8 cellular contexts compared by ENCODE assay signal in the genomic region with DNA sequence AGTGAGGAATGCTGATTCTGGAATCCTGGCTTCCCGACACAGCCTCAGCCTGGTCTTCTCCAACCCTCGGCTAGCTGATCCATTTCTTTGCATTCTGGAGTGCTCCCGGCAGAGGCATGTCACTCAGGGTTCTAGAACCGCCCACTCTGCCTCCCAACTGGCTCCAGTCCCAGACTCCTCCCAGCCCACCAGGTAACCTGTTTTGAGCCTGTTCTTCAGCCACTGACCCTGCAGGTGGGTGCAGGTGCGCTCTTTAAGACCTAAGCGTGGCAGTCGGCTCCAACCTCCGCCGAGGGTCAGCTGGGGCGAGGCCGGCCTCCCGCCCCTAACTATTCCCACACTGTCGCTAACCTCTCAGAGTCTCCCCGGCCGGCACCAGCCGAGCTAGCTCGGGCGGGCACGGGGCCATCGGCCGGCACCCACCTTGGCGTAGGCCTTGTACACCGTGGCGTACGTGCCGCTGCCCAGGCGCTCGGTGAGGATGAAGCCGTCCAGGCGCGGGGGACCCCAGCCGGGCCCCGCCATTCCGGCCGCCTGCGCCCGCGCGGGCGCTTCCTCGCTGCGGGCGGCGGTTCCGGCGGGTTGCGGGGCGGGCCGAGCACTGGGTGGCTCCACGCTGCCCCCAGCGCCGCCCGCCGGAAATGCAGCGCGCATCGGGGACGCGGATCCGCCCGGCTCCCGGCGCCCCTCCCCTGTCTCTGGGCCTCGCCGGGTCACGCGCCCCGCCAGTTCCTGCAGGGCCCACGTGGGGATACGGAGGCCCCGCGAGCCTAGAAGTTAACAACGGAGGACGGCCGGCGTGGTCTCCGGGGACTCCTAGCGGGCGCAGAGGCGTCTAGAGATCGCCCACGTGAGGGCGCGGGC. TPM values are rescaled to one million over a fixed set of nuclear protein-coding genes. Genes with fewer than 3 reads are reported as not detected.
DNase-seq lines count a peak whose midpoint lies in the region; ATAC-seq and TF ChIP-seq lines count a peak whose summit lies in the region.

A gene with protein sequence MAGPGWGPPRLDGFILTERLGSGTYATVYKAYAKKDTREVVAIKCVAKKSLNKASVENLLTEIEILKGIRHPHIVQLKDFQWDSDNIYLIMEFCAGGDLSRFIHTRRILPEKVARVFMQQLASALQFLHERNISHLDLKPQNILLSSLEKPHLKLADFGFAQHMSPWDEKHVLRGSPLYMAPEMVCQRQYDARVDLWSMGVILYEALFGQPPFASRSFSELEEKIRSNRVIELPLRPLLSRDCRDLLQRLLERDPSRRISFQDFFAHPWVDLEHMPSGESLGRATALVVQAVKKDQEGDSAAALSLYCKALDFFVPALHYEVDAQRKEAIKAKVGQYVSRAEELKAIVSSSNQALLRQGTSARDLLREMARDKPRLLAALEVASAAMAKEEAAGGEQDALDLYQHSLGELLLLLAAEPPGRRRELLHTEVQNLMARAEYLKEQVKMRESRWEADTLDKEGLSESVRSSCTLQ (minus strand): TSS at position 576 of the 864 bp plus-strand sequence. CDS start 51 bp downstream, at position 525.

- H3K27me3 ChIP-seq in DND-41 (ENCODE audit: insufficient read depth, low read length, poor library complexity) = no peaks in the 10 kb centered on the region
- H3K27me3 ChIP-seq in GM23248 (replicated peaks; ENCODE audit: insufficient read depth) = no peaks in the 10 kb centered on the region
- H3K27me3 ChIP-seq in esophagus squamous epithelium = no peaks in the 10 kb centered on the region

- H3K4me2 ChIP-seq in DND-41 (ENCODE audit: insufficient read depth, low read length) = peak within 1 kb of the TSS; percentile 69
- H3K4me2 ChIP-seq in GM23248 (ENCODE audit: unreplicated experiment) = peak within 1 kb of the TSS; percentile 83

- H3K27ac ChIP-seq in DND-41 (ENCODE audit: low read length) (peak within 1 kb of the TSS; percentile 86), GM23248 (peak within 1 kb of the TSS; percentile 69), esophagus squamous epithelium (peak within 1 kb of the TSS; percentile 93 to 98 (median 96))

- H3K4me3 ChIP-seq in DND-41 (ENCODE audit: low read depth in 1 of 2, low read length in 2 of 2) = peak within 1 kb of the TSS; percentile 30 to 69; a peak in 3 of 4 replicates
- H3K4me3 ChIP-seq in GM23248 = peak within 1 kb of the TSS; percentile 92
- peak within 1 kb of the TSS; percentile 78 to 98 (median 92) for H3K4me3 ChIP-seq in esophagus squamous epithelium

- peak; percentile 91 for ATAC-seq in DND-41 (ENCODE audit: insufficient read depth, low read depth)

- H2AFZ ChIP-seq in DND-41 (ENCODE audit: low read depth, low read length) (peak within 1 kb of the TSS; percentile 78), GM23248 (peak within 1 kb of the TSS; percentile 96)

- H4K20me1 ChIP-seq in DND-41 (ENCODE audit: insufficient read depth, low read length) = peaks cover 3% of the 10 kb centered on the region; the same call in 1 of the 2 replicates
- H4K20me1 ChIP-seq in GM23248 (ENCODE audit: insufficient read depth) = no peaks in the 10 kb centered on the region

- H3K4me1 ChIP-seq in DND-41 (ENCODE audit: insufficient read depth, low read length) (peaks cover 36% of the 10 kb centered on the region), GM23248 (ENCODE audit: insufficient read depth) (peaks cover 7% of the 10 kb centered on the region; the same call in 1 of the 2 replicates), esophagus squamous epithelium (peaks cover 19 to 62% (median 27%) of the 10 kb centered on the region in 3 donors)

- in situ Hi-C loops in GM23248 (cut with MboI) = no loop called here

- intact Hi-C loops in esophagus squamous epithelium (cut with DNase I) = no loop called here

- H3K9me3 ChIP-seq in DND-41 (ENCODE audit: insufficient read depth, low read length, severe bottlenecking) (no peaks in the 10 kb centered on the region), GM23248 (ENCODE audit: low read depth) (no peaks in the 10 kb centered on the region), esophagus squamous epithelium (no peaks in the 10 kb centered on the region)

- peaks cover 6% of the 10 kb centered on the region; the same call in 1 of the 2 replicates for H3F3A ChIP-seq in GM23248 (ENCODE audit: insufficient read depth)

- DNase-seq in DND-41 (peak; percentile 90), GM23248 (peak; percentile 95), Kasumi-1 (lab: John Stamatoyannopoulos, UW) (peak; percentile 85 to 87), RKO (ENCODE audit: low spot score) (peak; percentile 91), activated T-helper 1 cell treated with Interleukin-2 at 50 U/mL for 16 hours (ENCODE audit: low read depth) (peak; percentile 92), esophagus squamous epithelium (lab: John Stamatoyannopoulos, UW) (peak; percentile 62), myocyte (ENCODE audit: low read depth) (peak; percentile 94)
- DNase-seq in stimulated activated CD8-positive, alpha-beta memory T cell treated with anti-CD3 and anti-CD28 coated beads, Interleukin-7, amount 100 ng/mL, for 48 hours (ENCODE audit: extremely low read depth in 1 of 2, low read depth in 1 of 2) = peak; percentile 82 to 86

- peak; percentile 67 for TF ChIP-seq CTCF in DND-41 (IDR thresholded peaks at IDR 0.05; ENCODE audit: borderline replicate concordance, extremely low read depth, low read length, poor library complexity, severe bottlenecking)
- peak; percentile 37 to 96 (median 84) for TF ChIP-seq CTCF in esophagus squamous epithelium (IDR thresholded peaks at IDR 0.05)

- WGBS in GM23248 (ENCODE audit: low coverage in 1 of 2, low lambda C conversion rate in 2 of 2, missing lambda C conversion rate in 2 of 2), 2 experiments = 1% methylated on average over 72 to 77 of the region's 84 CpGs
- 0 to 9% methylated on average over 4 to 6 of the region's 84 CpGs for WGBS in esophagus squamous epithelium, 2 donors

- H3K9ac ChIP-seq in DND-41 (ENCODE audit: low read depth, low read length) (peak within 1 kb of the TSS; percentile 91), GM23248 (peak within 1 kb of the TSS; percentile 90)

- peaks cover 15% of the 10 kb centered on the region for H3K79me2 ChIP-seq in DND-41 (ENCODE audit: insufficient read depth, low read length)
- no peaks in the 10 kb centered on the region for H3K79me2 ChIP-seq in GM23248 (ENCODE audit: insufficient read depth)

- peaks cover 52% of the 10 kb centered on the region for H3K36me3 ChIP-seq in DND-41 (ENCODE audit: insufficient read depth, low read length)
- H3K36me3 ChIP-seq in GM23248 (ENCODE audit: low read depth) = no peaks in the 10 kb centered on the region
- peaks cover 8 to 82% (median 15%) of the 10 kb centered on the region in 3 donors for H3K36me3 ChIP-seq in esophagus squamous epithelium

- no peaks in the 10 kb centered on the region for H3K9me2 ChIP-seq in GM23248 (ENCODE audit: insufficient read depth)

- TF ChIP-seq POLR2A in esophagus squamous epithelium (IDR thresholded peaks at IDR 0.05) = peak in 2 of 4 donors; percentile 67 to 72

RNA-seq across cellular contexts. Expression of the gene that starts here (rescaled TPM):
- total RNA-seq in GM23248 (2014; rRNA removed; shearing (Covaris generic)) = 29.1 and 30.3 TPM in 2 replicates
- polyA plus RNA-seq in GM23248 (2016; fragmentation: Nextera tagmentation; extraction: Ambion mirVana) = 14.0 and 14.6 TPM in 2 replicates
- total RNA-seq in esophagus squamous epithelium (100 to 1,000 TPM in 1 of 4 donors, 10 to 100 TPM in 3; 53.3 to 113 (median 60.9) TPM), myocyte (75.0 and 80.5 TPM in 2 replicates)
- polyA plus RNA-seq in myocyte (2012) = 36.8 TPM

Comparison
In these comparisons a context has a peak if more than half of its experiments do, and no peak if none do; other contexts are left out.
1. Peak in every context shown above with its lines: DNase-seq, ATAC-seq, H3K4me3 ChIP-seq and H3K27ac ChIP-seq.